Comparison of ENCODE assay signal across 1 cellular context in the genomic region with DNA sequence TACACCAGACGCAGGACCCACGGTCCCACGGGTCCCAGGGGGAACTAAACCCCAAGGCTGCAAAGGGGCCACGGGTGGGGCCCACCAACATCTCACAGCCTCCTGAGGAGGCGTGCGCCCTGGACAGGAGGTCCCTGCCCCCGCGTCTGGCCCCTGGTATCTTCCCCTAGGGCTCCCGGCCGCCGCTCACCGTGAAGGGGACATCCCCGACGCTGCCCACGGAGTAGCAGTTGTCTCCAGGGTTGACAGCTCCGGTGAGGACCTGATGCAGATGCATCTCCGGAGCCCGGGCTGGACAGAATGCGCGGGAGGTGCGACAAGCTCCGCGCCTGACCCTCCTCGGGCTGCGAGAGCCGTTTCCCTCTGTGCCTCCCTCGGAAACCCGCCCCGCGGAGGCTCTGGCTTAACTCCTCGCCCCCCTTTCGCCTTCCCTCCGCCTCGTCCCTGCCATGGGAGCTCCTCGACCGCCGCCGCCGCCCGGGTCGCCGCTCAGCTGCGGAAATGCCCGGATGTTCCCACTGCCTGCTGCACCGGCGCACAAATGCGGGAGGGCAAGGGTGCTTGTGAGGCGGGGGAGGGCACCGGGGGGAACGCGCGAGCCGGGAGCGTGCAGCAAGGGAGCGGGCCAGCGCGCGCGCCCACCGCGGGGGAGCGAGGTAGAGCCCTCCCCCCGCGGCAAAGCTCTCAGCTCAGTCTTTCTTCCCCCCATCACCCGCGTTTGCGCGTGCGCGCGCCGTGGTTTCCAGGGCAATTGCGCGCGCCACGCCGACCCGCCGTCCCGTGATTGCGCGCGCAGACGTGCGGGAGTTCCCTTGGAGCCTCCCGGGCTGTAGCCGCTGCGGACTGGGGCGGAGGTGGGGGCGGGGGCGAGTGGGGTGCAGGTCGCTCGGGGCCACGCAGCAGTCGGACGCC.
TF ChIP-seq lines count a peak whose summit lies in the region.

Gene DMXL2, minus strand, starts transcription at position 503 of the 912 bp plus-strand sequence. Its CDS starts 226 bp downstream, at position 277.

TF ChIP-seq in endothelial cell of umbilical vein, 7 proteins besides CTCF, POLR2A, EP300 and RAD21:
- TF ChIP-seq GATA2 (IDR thresholded peaks at IDR 0.05; ENCODE audit: insufficient read depth, insufficient read length, low read depth, low read length) (no peak), FOS (IDR thresholded peaks at IDR 0.05; ENCODE audit: borderline replicate concordance, insufficient read depth, low read length) (peak; percentile 36)
